In the genomic region with DNA sequence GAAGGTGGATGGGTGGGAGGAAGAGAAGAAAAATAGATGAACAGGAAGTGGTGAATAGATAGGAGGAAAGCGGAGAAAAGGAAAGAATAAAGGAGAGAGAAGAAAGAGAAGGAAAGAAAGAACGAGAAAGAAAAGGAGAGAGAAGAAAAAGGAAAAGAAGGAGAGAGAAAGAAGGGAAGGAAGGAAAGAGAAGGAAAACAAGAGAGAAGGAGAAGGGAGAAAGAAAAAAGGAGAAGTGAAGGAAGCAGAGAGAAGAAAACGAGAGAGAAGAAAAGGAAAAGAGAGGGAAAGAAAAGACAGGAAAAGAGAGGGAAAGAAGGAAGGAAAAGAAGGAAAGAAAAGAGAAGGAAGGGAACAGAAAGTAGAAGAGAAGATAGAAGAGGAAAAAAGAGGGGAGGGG, we compare ENCODE assay signal across 1 cellular context.
TF ChIP-seq lines count a peak whose summit lies in the region.

No MANE protein-coding gene starts in this region.

TF ChIP-seq in HepG2, 621 proteins besides CTCF, POLR2A, EP300 and RAD21 (continued from another document):
- TF ChIP-seq, protein P1, sequence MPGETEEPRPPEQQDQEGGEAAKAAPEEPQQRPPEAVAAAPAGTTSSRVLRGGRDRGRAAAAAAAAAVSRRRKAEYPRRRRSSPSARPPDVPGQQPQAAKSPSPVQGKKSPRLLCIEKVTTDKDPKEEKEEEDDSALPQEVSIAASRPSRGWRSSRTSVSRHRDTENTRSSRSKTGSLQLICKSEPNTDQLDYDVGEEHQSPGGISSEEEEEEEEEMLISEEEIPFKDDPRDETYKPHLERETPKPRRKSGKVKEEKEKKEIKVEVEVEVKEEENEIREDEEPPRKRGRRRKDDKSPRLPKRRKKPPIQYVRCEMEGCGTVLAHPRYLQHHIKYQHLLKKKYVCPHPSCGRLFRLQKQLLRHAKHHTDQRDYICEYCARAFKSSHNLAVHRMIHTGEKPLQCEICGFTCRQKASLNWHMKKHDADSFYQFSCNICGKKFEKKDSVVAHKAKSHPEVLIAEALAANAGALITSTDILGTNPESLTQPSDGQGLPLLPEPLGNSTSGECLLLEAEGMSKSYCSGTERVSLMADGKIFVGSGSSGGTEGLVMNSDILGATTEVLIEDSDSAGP (CRISPR knock-in tag; IDR thresholded peaks at IDR 0.05; ENCODE audit: borderline replicate concordance), result no peak
TF ChIP-seq in HepG2: peak in this region for 1.
